ENCODE assay signal across 19 cellular contexts in genomic region chr12:31331242-31331641, GRCh38. TPM values are rescaled to one million over a fixed set of nuclear protein-coding genes. Genes with fewer than 3 reads are reported as not detected.
DNase-seq lines count a peak whose midpoint lies in the region; ATAC-seq and TF ChIP-seq lines count a peak whose summit lies in the region.
"Had no signal": no experiment of that assay in that cellular context is flagged by ENCODE, and none has a peak within 500 bp of the region (broad histone marks: within the 10 kb centered on the region; RNA-seq: fewer than 3 reads in every experiment).

No MANE protein-coding gene starts in this region.

- no peaks in the 10 kb centered on the region for H3K27me3 Mint-ChIP-seq in stimulated activated naive B cell treated with anti-CD40 and anti-IgM and Interleukin-4, amounts not matched to agents 10 μg/mL and 1 μg/mL and 100 μg/mL, for 72 hours
- no peaks in the 10 kb centered on the region for H3K27me3 Mint-ChIP-seq in activated T-cell treated with anti-CD3 and anti-CD28 coated beads, Interleukin-2, amount 50 U/mL, for 72 hours (ENCODE audit: low read depth)

- no peak overlapping the region for H3K27ac Mint-ChIP-seq in stimulated activated naive B cell treated with anti-CD40 and anti-IgM and Interleukin-4, amounts not matched to agents 10 μg/mL and 1 μg/mL and 100 μg/mL, for 72 hours
- no peak overlapping the region for H3K27ac Mint-ChIP-seq in activated T-cell treated with anti-CD3 and anti-CD28 coated beads, Interleukin-2, amount 50 U/mL, for 72 hours
- H3K27ac Mint-ChIP-seq: H9 had no signal

- peaks cover under 1 to 4% of the 10 kb centered on the region in 2 donors for H3K4me1 Mint-ChIP-seq in stimulated activated naive B cell treated with anti-CD40 and anti-IgM and Interleukin-4, amounts not matched to agents 10 μg/mL and 1 μg/mL and 100 μg/mL, for 72 hours
- H3K4me1 Mint-ChIP-seq in activated T-cell treated with anti-CD3 and anti-CD28 coated beads, Interleukin-2, amount 50 U/mL, for 72 hours (ENCODE audit: low read depth) = peaks cover 12% of the 10 kb centered on the region

- H3K9me3 ChIP-seq in SU-DHL-6 (ENCODE audit: insufficient read depth, low read length) = no peaks in the 10 kb centered on the region
- H3K9me3 ChIP-seq: SJCRH30 had no signal

- no peaks in the 10 kb centered on the region; the same call in none of the 2 replicates for H3F3A ChIP-seq in SU-DHL-6 (ENCODE audit: insufficient read depth)

- H3K79me2 ChIP-seq in SU-DHL-6 (ENCODE audit: insufficient read depth, low read length) = no peaks in the 10 kb centered on the region

- H3K4me3 ChIP-seq in SU-DHL-6 (ENCODE audit: insufficient read depth, low read length, poor library complexity, severe bottlenecking) = no peak overlapping the region
- H3K4me3 ChIP-seq: PC-9, SJCRH30 had no signal

- H4K20me1 ChIP-seq in SU-DHL-6 (ENCODE audit: low read depth, low read length) = no peaks in the 10 kb centered on the region

- H3K27me3 ChIP-seq in SU-DHL-6 (ENCODE audit: low read length) = no peaks in the 10 kb centered on the region

- H2AFZ ChIP-seq in SU-DHL-6 (ENCODE audit: low read depth, low read length, severe bottlenecking) = no peak overlapping the region
- H2AFZ ChIP-seq: PC-9 had no signal

- DNase-seq in stimulated activated naive B cell treated with anti-CD40 and anti-IgM and Interleukin-4, amounts not matched to agents 10 μg/mL and 1 μg/mL and 100 μg/mL, for 72 hours = no peak
- DNase-seq in NK-92 (lab: John Stamatoyannopoulos, UW; ENCODE audit: unreplicated experiment) (no peak), caudate nucleus (lab: John Stamatoyannopoulos, UW) (no peak)
- no peak for DNase-seq in activated T-cell treated with anti-CD3 and anti-CD28 coated beads, Interleukin-2, amount 50 U/mL, for 72 hours
- DNase-seq: EL, H9, NCI-H1417 treated with DMSO at 0.1 percent for 48 hours, NCI-H187 treated with DMSO at 0.1 percent for 48 hours, NCI-H2227 treated with DMSO at 0.1 percent for 48 hours, NCI-H510A treated with DMSO at 0.1 percent for 48 hours, NCI-H82, PC-9, SJCRH30, T-helper 2 cell had no signal

- H3K36me3 ChIP-seq in SU-DHL-6 (ENCODE audit: low read length) = no peaks in the 10 kb centered on the region
- H3K36me3 ChIP-seq: SJCRH30 had no signal

- TF ChIP-seq POLR2A in GM18505 (IDR thresholded peaks at IDR 0.05; ENCODE audit: borderline replicate concordance, extremely low read depth, insufficient read depth, insufficient read length) = no peak

- H3K27ac ChIP-seq in SU-DHL-6 (ENCODE audit: low read depth, low read length) (no peak overlapping the region), caudate nucleus (ENCODE audit: low read depth, low read length) (no peak overlapping the region)
- H3K27ac ChIP-seq: KMS-11, PC-9, SJCRH30 had no signal

- no peaks in the 10 kb centered on the region for H3K9me3 Mint-ChIP-seq in stimulated activated naive B cell treated with anti-CD40 and anti-IgM and Interleukin-4, amounts not matched to agents 10 μg/mL and 1 μg/mL and 100 μg/mL, for 72 hours
- H3K9me3 Mint-ChIP-seq in activated T-cell treated with anti-CD3 and anti-CD28 coated beads, Interleukin-2, amount 50 U/mL, for 72 hours = no peaks in the 10 kb centered on the region
- H3K9me3 Mint-ChIP-seq: H9 had no signal

- peak; percentile 47 for ATAC-seq in GM18505 (IDR thresholded peaks at IDR 0.05; ENCODE audit: unreplicated experiment)
- ATAC-seq in HG02885 (IDR thresholded peaks at IDR 0.05; ENCODE audit: poor library complexity, unreplicated experiment) = peak; percentile 39
- peak; percentile 69 to 71 for ATAC-seq in stimulated activated naive B cell treated with anti-CD40 and anti-IgM and Interleukin-4, amounts not matched to agents 10 μg/mL and 1 μg/mL and 100 μg/mL, for 72 hours (replicated peaks)
- ATAC-seq in activated T-cell treated with anti-CD3 and anti-CD28 coated beads, Interleukin-2, amount 50 U/mL, for 72 hours (replicated peaks in 1 of 2) = no peak
- ATAC-seq: HepG2 had no signal

- H3K36me3 Mint-ChIP-seq in stimulated activated naive B cell treated with anti-CD40 and anti-IgM and Interleukin-4, amounts not matched to agents 10 μg/mL and 1 μg/mL and 100 μg/mL, for 72 hours = no peaks in the 10 kb centered on the region
- H3K36me3 Mint-ChIP-seq in activated T-cell treated with anti-CD3 and anti-CD28 coated beads, Interleukin-2, amount 50 U/mL, for 72 hours (ENCODE audit: insufficient read depth in 2 of 2) = no peaks in the 10 kb centered on the region

- no peaks in the 10 kb centered on the region for H3K9me2 ChIP-seq in SU-DHL-6 (replicated peaks; ENCODE audit: insufficient read depth, low read length)

- peak overlapping the region; percentile 25 for H3K4me2 ChIP-seq in SU-DHL-6 (ENCODE audit: low read depth, low read length, poor library complexity, severe bottlenecking)
- H3K4me2 ChIP-seq: KMS-11, PC-9 had no signal

- H3K4me3 Mint-ChIP-seq in stimulated activated naive B cell treated with anti-CD40 and anti-IgM and Interleukin-4, amounts not matched to agents 10 μg/mL and 1 μg/mL and 100 μg/mL, for 72 hours = no peak overlapping the region
- no peak overlapping the region for H3K4me3 Mint-ChIP-seq in activated T-cell treated with anti-CD3 and anti-CD28 coated beads, Interleukin-2, amount 50 U/mL, for 72 hours
- H3K4me3 Mint-ChIP-seq: H9 had no signal

- no peak overlapping the region for H3K9ac ChIP-seq in SU-DHL-6 (ENCODE audit: low read length)
- H3K9ac ChIP-seq: KMS-11 had no signal

- no peak for TF ChIP-seq CTCF in SU-DHL-6 (IDR thresholded peaks at IDR 0.05; ENCODE audit: insufficient read depth, low read length, poor library complexity, severe bottlenecking)

RNA-seq across cellular contexts. Expression of gene SINHCAF, which starts 5.3 kb away (rescaled TPM):
- total RNA-seq in activated T-cell treated with anti-CD3 and anti-CD28 coated beads, Interleukin-2, amount 50 U/mL, for 72 hours = 100 to 1,000 TPM; 189 to 216 TPM

Comparison
In these comparisons a context has a peak if more than half of its experiments do, and no peak if none do; other contexts are left out.
1. ATAC-seq: peak in GM18505 (single experiment), HG02885 (single experiment) and stimulated activated naive B cell treated with anti-CD40 and anti-IgM and Interleukin-4, amounts not matched to agents 10 μg/mL and 1 μg/mL and 100 μg/mL, for 72 hours (2 of 2); none in activated T-cell treated with anti-CD3 and anti-CD28 coated beads, Interleukin-2, amount 50 U/mL, for 72 hours (0 of 2).